ENCODE assay signal across 9 cellular contexts in genomic region chr1:212949771-212950170, GRCh38. TPM values are rescaled to one million over a fixed set of nuclear protein-coding genes. Genes with fewer than 3 reads are reported as not detected.
DNase-seq lines count a peak whose midpoint lies in the region; ATAC-seq, FAIRE-seq and TF ChIP-seq lines count a peak whose summit lies in the region.
"Had no signal": no experiment of that assay in that cellular context is flagged by ENCODE, and none has a peak within 500 bp of the region (broad histone marks: within the 10 kb centered on the region; RNA-seq: fewer than 3 reads in every experiment).

No MANE protein-coding gene starts in this region.

- TF ChIP-seq EP300 in A549 (IDR thresholded peaks at IDR 0.05) = no peak

- H2BK120ac ChIP-seq in H9 (ENCODE audit: low read depth, low read length, poor library complexity, severe bottlenecking) = no peak overlapping the region

- H3K4me1 ChIP-seq in A549 (peaks cover 7% of the 10 kb centered on the region; the same call in 1 of the 3 replicates), H9 (ENCODE audit: insufficient read depth, low read length) (peaks cover 5% of the 10 kb centered on the region; the same call in 1 of the 2 replicates), breast epithelium (no peaks in the 10 kb centered on the region), mononuclear cell (ENCODE audit: insufficient read depth, low read length) (peaks cover 18% of the 10 kb centered on the region)

- H3K9ac ChIP-seq in H9 (ENCODE audit: extremely low read depth, insufficient read length, low read length) = peak overlapping the region; percentile 20

- FAIRE-seq in A549 (lab: Jason Lieb, UNC) (no peak), GM12892 (lab: Jason Lieb, UNC) (no peak)

- no peaks in the 10 kb centered on the region for H3K27me3 ChIP-seq in H9 (ENCODE audit: insufficient read depth, low read length)
- H3K27me3 ChIP-seq in breast epithelium = no peaks in the 10 kb centered on the region
- peaks cover 40% of the 10 kb centered on the region for H3K27me3 ChIP-seq in mononuclear cell (ENCODE audit: insufficient read depth, low read length)

- no peak overlapping the region for H2BK20ac ChIP-seq in H9 (ENCODE audit: low read depth, low read length, poor library complexity, severe bottlenecking)

- no peak for ATAC-seq in A549
- ATAC-seq in HG02870 (IDR thresholded peaks at IDR 0.05; ENCODE audit: unreplicated experiment) = no peak

- TF ChIP-seq RAD21 in A549 (conservative IDR thresholded peaks at IDR 0.05 in 1 of 2, IDR thresholded peaks at IDR 0.05 in 1 of 2) = no peak

- H3K56ac ChIP-seq in H9 (ENCODE audit: insufficient read length, low read depth, low read length) = no peak overlapping the region

- peaks cover 28 to 36% (median 31%) of the 10 kb centered on the region in 3 experiments for H3K36me3 Mint-ChIP-seq in H9 (ENCODE audit: insufficient read depth in 1 of 3, low read depth in 3 of 3)

- no peak overlapping the region for H3K14ac ChIP-seq in H9 (ENCODE audit: insufficient read depth, low read length)

- POLR2A ChIA-PET in A549 (lab: Yijun Ruan, JAX) = no interaction called here

- H3K79me1 ChIP-seq in H9 (ENCODE audit: insufficient read depth, low read depth, low read length, poor library complexity, severe bottlenecking) = peaks cover 7% of the 10 kb centered on the region

- H3K79me2 ChIP-seq in H9 (ENCODE audit: insufficient read depth, low read length) = peaks cover 11% of the 10 kb centered on the region; the same call in 1 of the 2 replicates

- TF ChIP-seq CTCF in A549 (IDR thresholded peaks at IDR 0.05) (no peak), H9 (conservative IDR thresholded peaks at IDR 0.05) (no peak), breast epithelium (IDR thresholded peaks at IDR 0.05) (no peak)

- H4K91ac ChIP-seq in H9 (ENCODE audit: insufficient read length, low read depth, low read length) = no peak overlapping the region

- H3K23me2 ChIP-seq in H9 (ENCODE audit: insufficient read length, low read depth, low read length, poor library complexity, severe bottlenecking) = peaks cover 14% of the 10 kb centered on the region

- peak overlapping the region; percentile 93 for H3K4me2 ChIP-seq in A549
- peak overlapping the region; percentile 77 for H3K4me2 ChIP-seq in H9 (ENCODE audit: insufficient read depth, insufficient read length, low read length)

- H3K27ac ChIP-seq in A549 (peak overlapping the region; percentile 59 to 86; a peak in 5 of 6 replicates), H9 (ENCODE audit: insufficient read length, low read depth, low read length) (no peak overlapping the region), breast epithelium (no peak overlapping the region)

- peaks cover 8 to 9% of the 10 kb centered on the region in 2 experiments; a peak in 4 of 5 replicates for H3K9me3 Mint-ChIP-seq in H9

- H3K27ac Mint-ChIP-seq in H9 = no peak overlapping the region

- no peak overlapping the region for H4K8ac ChIP-seq in H9 (replicated peaks; ENCODE audit: insufficient read length, low read depth, low read length)

- H2BK15ac ChIP-seq in H9 (ENCODE audit: low read depth, low read length) = no peak overlapping the region

- H3K4me3 ChIP-seq in A549 (peak overlapping the region; percentile 61), breast epithelium (peak overlapping the region; percentile 57 to 87 (median 65)), mononuclear cell (ENCODE audit: low read length) (peak overlapping the region; percentile 28)

- TF ChIP-seq POLR2A in A549 (IDR thresholded peaks at IDR 0.05; ENCODE audit: low read length) = no peak
- no peak for TF ChIP-seq POLR2A in breast epithelium (IDR thresholded peaks at IDR 0.05)
- no peak for TF ChIP-seq POLR2A in GM12892 (IDR thresholded peaks at IDR 0.05; ENCODE audit: low read depth, low read length)

- CTCF ChIA-PET in A549 (lab: Yijun Ruan, JAX) = interaction anchor here (1.0 to 1.3 kb wide), 3 partner anchors 9 to 45 kb away, joined by 3 to 4 read pairs (median 4); no protein-coding TSS in a partner anchor

- H3K23ac ChIP-seq in H9 (ENCODE audit: insufficient read length, low read depth, low read length) = no peak overlapping the region

- H2BK5ac ChIP-seq in H9 (ENCODE audit: insufficient read length, low read length) = no peak overlapping the region

- H2AFZ ChIP-seq in H9 (ENCODE audit: low read length) = no peak overlapping the region

- no peaks in the 10 kb centered on the region for H4K20me1 ChIP-seq in H9 (ENCODE audit: control insufficient read depth, insufficient read depth, insufficient read length)

- no peaks in the 10 kb centered on the region for H3K9me3 ChIP-seq in A549
- no peaks in the 10 kb centered on the region for H3K9me3 ChIP-seq in H9 (ENCODE audit: control insufficient read depth, low read depth, low read length)
- no peaks in the 10 kb centered on the region for H3K9me3 ChIP-seq in breast epithelium
- H3K9me3 ChIP-seq in mononuclear cell (ENCODE audit: low read depth, low read length) = no peaks in the 10 kb centered on the region

- DNase-seq in A549 (ENCODE audit: low read depth in 1 of 2, low spot score in 1 of 2) (no peak), H9 (no peak), breast epithelium (ENCODE audit: low spot score in 2 of 2) (no peak), GM12892 (ENCODE audit: insufficient read length) (no peak), activated gamma-delta T cell (lab: John Stamatoyannopoulos, UW) (no peak), foreskin melanocyte (no peak)
- DNase-seq: GF-D8 had no signal

- intact Hi-C loops in breast epithelium (cut with DNase I; ENCODE audit: low total_unique reads) = no loop called here

- no peak overlapping the region for H3K18ac ChIP-seq in H9 (ENCODE audit: insufficient read length, low read depth, low read length)

- H4K5ac ChIP-seq in H9 (ENCODE audit: insufficient read length, low read depth, low read length) = no peak overlapping the region

- no peaks in the 10 kb centered on the region for H3K36me3 ChIP-seq in breast epithelium

- H2AK5ac ChIP-seq in H9 (ENCODE audit: insufficient read length, low read length) = no peak overlapping the region

- H3T11ph ChIP-seq in H9 (ENCODE audit: low read length) = no peak overlapping the region

- H2BK12ac ChIP-seq in H9 (ENCODE audit: insufficient read length, low read depth, low read length) = no peak overlapping the region

- H3K27me3 Mint-ChIP-seq in H9 (ENCODE audit: low read depth) = peaks cover 21% of the 10 kb centered on the region

- peak overlapping the region; percentile 82 to 93 for H3K4me3 Mint-ChIP-seq in H9

- H3K4me1 Mint-ChIP-seq in H9 = peaks cover 40 to 46% of the 10 kb centered on the region in 2 experiments

- 71% methylated on average over 2 of the region's 2 CpGs for WGBS in A549 (ENCODE audit: missing lambda C conversion rate)
- no CpG with 5 or more reads among the region's 2 CpGs for WGBS in H9 (ENCODE audit: extremely low coverage, insufficient read length, low lambda C conversion rate)

- no peak overlapping the region for H3K4ac ChIP-seq in H9 (ENCODE audit: low read depth, low read length)

TF ChIP-seq in A549, 52 proteins besides CTCF, POLR2A, EP300 and RAD21:
- TF ChIP-seq HOXB13 (CRISPR knock-in tag; IDR thresholded peaks at IDR 0.05; ENCODE audit: low read depth) (no peak), BCL3 (IDR thresholded peaks at IDR 0.05) (no peak), MAFK (IDR thresholded peaks at IDR 0.05; ENCODE audit: partially characterized antibody) (no peak), ZFP36 (IDR thresholded peaks at IDR 0.05; ENCODE audit: borderline replicate concordance, partially characterized antibody) (no peak), CEBPB (IDR thresholded peaks at IDR 0.05) (no peak), RARB (CRISPR knock-in tag; IDR thresholded peaks at IDR 0.05) (no peak), HDAC2 (IDR thresholded peaks at IDR 0.05) (no peak), BHLHE40 (IDR thresholded peaks at IDR 0.05; ENCODE audit: low read depth, low read length) (no peak), ATOH8 (CRISPR knock-in tag; IDR thresholded peaks at IDR 0.05; ENCODE audit: low read depth) (no peak), NPAS2 (CRISPR knock-in tag; IDR thresholded peaks at IDR 0.05; ENCODE audit: borderline replicate concordance) (no peak), RFX5 (IDR thresholded peaks at IDR 0.05) (no peak), KDM1A (IDR thresholded peaks at IDR 0.05; ENCODE audit: low read depth) (no peak), HES2 (IDR thresholded peaks at IDR 0.05) (no peak), ESRRA (IDR thresholded peaks at IDR 0.05; ENCODE audit: borderline replicate concordance, low read length) (no peak)
TF ChIP-seq in A549: peak in this region for 0.

RNA-seq across cellular contexts. Expression of gene VASH2, which starts 0.6 kb away (rescaled TPM):
- polyA plus RNA-seq in A549 (2011; rRNA removed) = 3.4 and 6.5 TPM in 2 replicates
- 1.5 and 2.4 TPM in 2 replicates for polyA plus RNA-seq in A549 (2012; cell fraction: cytosol; rRNA removed)
- 1.2 and 1.6 TPM in 2 replicates for polyA plus RNA-seq in A549 (2012; cell fraction: nucleus; rRNA removed)
- polyA plus RNA-seq in A549 (2017; fragmentation: RNase III; extraction: RNeasy Plus Mini Kit Qiagen cat#74134 plus additional on column Dnase treatment) = 3.0 to 4.7 TPM (median 3.3 TPM) in 3 replicates
- 5.1 and 7.3 TPM in 2 replicates for polyA minus RNA-seq in A549 (2011; rRNA and poly(A)+ RNA removed)
- total RNA-seq in H9 (2021) = 76.1 and 79.5 TPM in 2 replicates
- 1 to 10 TPM; 2.3 to 4.0 (median 2.9) TPM for total RNA-seq in breast epithelium
- 0.10 TPM for total RNA-seq in mononuclear cell
- 35.6 TPM for polyA plus RNA-seq in GM12892 (2012; ENCODE audit: missing spikeins)

Comparison
In these comparisons a context has a peak if more than half of its experiments do, and no peak if none do; other contexts are left out.
1. H3K27ac ChIP-seq: peak in A549 (2 of 2); none in H9 (single experiment) and breast epithelium (0 of 2).
2. RNA of gene VASH2, which starts 0.6 kb away (total RNA-seq): 76.1 to 79.5 TPM in H9; 2.3 to 4.0 TPM in breast epithelium and 0.10 TPM in mononuclear cell (single experiment); every median in the first group is over 10 times any median in the second.
3. Peak in every context shown above with its lines, with median percentiles within 50 percentile points of each other: H3K4me3 ChIP-seq.